Comparison of ENCODE assay signal across 7 cellular contexts in genomic region chr2:207142461-207142860, GRCh38. TPM values are rescaled to one million over a fixed set of nuclear protein-coding genes. Genes with fewer than 3 reads are reported as not detected.
DNase-seq lines count a peak whose midpoint lies in the region; ATAC-seq and TF ChIP-seq lines count a peak whose summit lies in the region.

No MANE protein-coding gene starts in this region.

- H2BK5ac ChIP-seq in neuronal stem cell (ENCODE audit: low read length) = no peak overlapping the region

- H2AFZ ChIP-seq in Loucy (ENCODE audit: low read length) (no peak overlapping the region), neuronal stem cell (ENCODE audit: low read length) (no peak overlapping the region)

- H4K20me1 ChIP-seq in Loucy (ENCODE audit: insufficient read depth, low read length, poor library complexity, severe bottlenecking) = no peaks in the 10 kb centered on the region

- H3F3A ChIP-seq in Loucy (ENCODE audit: low read depth) = no peaks in the 10 kb centered on the region

- H3K9me3 ChIP-seq in Loucy (ENCODE audit: insufficient read depth, low read depth, low read length) (no peaks in the 10 kb centered on the region), breast epithelium (no peaks in the 10 kb centered on the region), muscle layer of duodenum (ENCODE audit: control insufficient read depth in 1 of 2, low read length in 2 of 2) (no peaks in the 10 kb centered on the region), neuronal stem cell (replicated peaks in 1 of 2; ENCODE audit: control insufficient read depth in 2 of 2, insufficient read depth in 1 of 2, low read depth in 1 of 2, low read length in 2 of 2) (no peaks in the 10 kb centered on the region)

- no peak overlapping the region for H3K23ac ChIP-seq in neuronal stem cell (ENCODE audit: low read depth, low read length, poor library complexity)

- intact Hi-C loops in breast epithelium (cut with DNase I; ENCODE audit: low total_unique reads) = no loop called here

- H3K27ac ChIP-seq in breast epithelium (peak overlapping the region; percentile 76 to 90), muscle layer of duodenum (ENCODE audit: low read length) (peak overlapping the region; percentile 91), neuronal stem cell (replicated peaks; ENCODE audit: low read length) (no peak overlapping the region)

- H3K36me3 ChIP-seq in Loucy (ENCODE audit: insufficient read depth, low read length) (no peaks in the 10 kb centered on the region), breast epithelium (no peaks in the 10 kb centered on the region), muscle layer of duodenum (ENCODE audit: control insufficient read depth in 1 of 2, insufficient read depth in 2 of 2, low read length in 2 of 2) (peaks cover 0 to 10% of the 10 kb centered on the region in 2 donors), neuronal stem cell (replicated peaks in 1 of 2; ENCODE audit: control insufficient read depth in 2 of 2, insufficient read depth in 2 of 2, low read length in 2 of 2) (peaks cover 0 to 44% of the 10 kb centered on the region in 2 donors)

- peaks cover under 1% of the 10 kb centered on the region; the same call in 1 of the 2 replicates for H3K79me2 ChIP-seq in Loucy (ENCODE audit: insufficient read depth, low read length)

- H3K18ac ChIP-seq in neuronal stem cell (ENCODE audit: low read length) = no peak overlapping the region

- H3K4me3 ChIP-seq in Loucy (ENCODE audit: low read length, poor library complexity, severe bottlenecking) (no peak overlapping the region), breast epithelium (no peak overlapping the region), muscle layer of duodenum (ENCODE audit: low read depth in 1 of 2, low read length in 2 of 2) (peak overlapping the region in 1 of 2 donors; percentile 19), neuronal stem cell (ENCODE audit: low read length in 2 of 2) (no peak overlapping the region)

- peaks cover 26% of the 10 kb centered on the region for H3K4me1 ChIP-seq in Loucy (ENCODE audit: insufficient read depth, low read length, poor library complexity, severe bottlenecking)
- peaks cover 5 to 7% of the 10 kb centered on the region in 2 donors for H3K4me1 ChIP-seq in breast epithelium
- H3K4me1 ChIP-seq in muscle layer of duodenum (ENCODE audit: control insufficient read depth in 1 of 2, insufficient read depth in 2 of 2, low read length in 2 of 2) = peaks cover 5 to 50% of the 10 kb centered on the region in 2 donors
- H3K4me1 ChIP-seq in neuronal stem cell (ENCODE audit: control insufficient read depth in 2 of 2, insufficient read depth in 1 of 2, low read depth in 1 of 2, low read length in 2 of 2) = peaks cover 14 to 37% of the 10 kb centered on the region in 2 donors

- H3K79me1 ChIP-seq in neuronal stem cell (ENCODE audit: low read depth, low read length) = no peaks in the 10 kb centered on the region

- H3K9me2 ChIP-seq in Loucy (replicated peaks; ENCODE audit: low read depth, low read length) = no peaks in the 10 kb centered on the region

- no peak overlapping the region for H4K8ac ChIP-seq in neuronal stem cell (ENCODE audit: low read depth, low read length)

- H3K27me3 ChIP-seq in Loucy (ENCODE audit: insufficient read depth, low read length, poor library complexity, severe bottlenecking) (no peaks in the 10 kb centered on the region), breast epithelium (no peaks in the 10 kb centered on the region), muscle layer of duodenum (ENCODE audit: low read depth, low read length) (no peaks in the 10 kb centered on the region), neuronal stem cell (ENCODE audit: control insufficient read depth in 3 of 3, insufficient read depth in 3 of 3, low read depth in 1 of 3, low read length in 3 of 3) (no peaks in the 10 kb centered on the region)

- ATAC-seq in GM19463 (IDR thresholded peaks at IDR 0.05; ENCODE audit: unreplicated experiment) = peak; percentile 46

- no peak overlapping the region for H2BK12ac ChIP-seq in neuronal stem cell (ENCODE audit: low read length)

- H2AK5ac ChIP-seq in neuronal stem cell (ENCODE audit: low read depth, low read length) = no peak overlapping the region

- no CpG with 5 or more reads among the region's 3 CpGs for WGBS in neuronal stem cell (ENCODE audit: extremely low coverage in 2 of 2, insufficient read length in 2 of 2, insufficient replicate concordance in 1 of 2), 2 donors

- H3K4ac ChIP-seq in neuronal stem cell (ENCODE audit: low read length) = no peak overlapping the region

- H3K9ac ChIP-seq in Loucy (ENCODE audit: low read depth, low read length, poor library complexity, severe bottlenecking) (no peak overlapping the region), neuronal stem cell (ENCODE audit: low read depth, low read length, poor library complexity) (no peak overlapping the region)

- DNase-seq in breast epithelium (ENCODE audit: low spot score in 2 of 2) = no peak
- no peak for DNase-seq in neuronal stem cell (ENCODE audit: low spot score)
- no peak for DNase-seq in activated gamma-delta T cell (lab: John Stamatoyannopoulos, UW)
- DNase-seq in stimulated activated CD4-positive, alpha-beta T cell treated with anti-CD3 and anti-CD28 coated beads, Interleukin-2, amount 100 ng/mL, for 48 hours = no peak

- TF ChIP-seq POLR2A in breast epithelium (IDR thresholded peaks at IDR 0.05) = no peak

- H2BK15ac ChIP-seq in neuronal stem cell (ENCODE audit: low read length) = no peak overlapping the region

- no peak overlapping the region for H4K91ac ChIP-seq in neuronal stem cell (ENCODE audit: low read depth, low read length, poor library complexity)

- no peak overlapping the region for H3K14ac ChIP-seq in neuronal stem cell (ENCODE audit: low read length)

- H3K4me2 ChIP-seq in Loucy (ENCODE audit: low read depth, low read length, poor library complexity, severe bottlenecking) (peak overlapping the region; percentile 84), neuronal stem cell (ENCODE audit: insufficient read depth, low read length, poor library complexity, severe bottlenecking) (no peak overlapping the region)

- TF ChIP-seq CTCF in Loucy (conservative IDR thresholded peaks at IDR 0.05; ENCODE audit: low read length) (peak; percentile 49), breast epithelium (IDR thresholded peaks at IDR 0.05) (peak in 2 of 3 donors; percentile 0 to 14)

- H2BK120ac ChIP-seq in neuronal stem cell (ENCODE audit: low read depth, low read length) = no peak overlapping the region

RNA-seq across cellular contexts. Expression of gene KLF7, which starts 23.3 kb away (rescaled TPM):
- 10 to 100 TPM; 21.0 to 40.7 (median 37.3) TPM for total RNA-seq in breast epithelium
- 10.9 TPM for polyA plus RNA-seq in neuronal stem cell (2013, experiment 1 of 2)
- 12.5 TPM for polyA plus RNA-seq in neuronal stem cell (2013, experiment 2 of 2)
